In genomic region chr12:63917477-63917862, GRCh38 we compare ENCODE assay signal across 2 cellular contexts.
TF ChIP-seq lines count a peak whose summit lies in the region.

No MANE protein-coding gene starts in this region.

TF ChIP-seq in A549, 52 proteins besides CTCF, POLR2A, EP300 and RAD21:
- no peak for TF ChIP-seq CBX2 (IDR thresholded peaks at IDR 0.05; ENCODE audit: borderline replicate concordance, low read depth)
- TF ChIP-seq MAFK (IDR thresholded peaks at IDR 0.05; ENCODE audit: partially characterized antibody): peak; percentile 80
- no peak for TF ChIP-seq EHF (CRISPR knock-in tag; IDR thresholded peaks at IDR 0.05)
- no peak for TF ChIP-seq ZC3H11A (IDR thresholded peaks at IDR 0.05)
- TF ChIP-seq TFCP2L1 (CRISPR knock-in tag; IDR thresholded peaks at IDR 0.05): 0 out of 2 replicates have a peak, but pooled peaks have one; percentile 41
TF ChIP-seq in A549: peak in this region for 2.

TF ChIP-seq in endothelial cell of umbilical vein, 7 proteins besides CTCF, POLR2A, EP300 and RAD21:
- TF ChIP-seq JUN (IDR thresholded peaks at IDR 0.05; ENCODE audit: borderline replicate concordance, insufficient read depth, insufficient read length, low read depth) (no peak), GATA2 (IDR thresholded peaks at IDR 0.05; ENCODE audit: insufficient read depth, insufficient read length, low read depth, low read length) (no peak), FOS (IDR thresholded peaks at IDR 0.05; ENCODE audit: borderline replicate concordance, insufficient read depth, low read length) (no peak), MYC (IDR thresholded peaks at IDR 0.05; ENCODE audit: low read depth, low read length) (no peak), POLR2AphosphoS5 (IDR thresholded peaks at IDR 0.05; ENCODE audit: insufficient read depth, low read depth, low read length) (no peak), EZH2 (IDR thresholded peaks at IDR 0.05; ENCODE audit: borderline replicate concordance, low read depth, low read length, severe bottlenecking) (no peak), MAX (IDR thresholded peaks at IDR 0.05; ENCODE audit: insufficient read depth, insufficient read length) (no peak)
